ENCODE assay signal across 1 cellular context in the genomic region with DNA sequence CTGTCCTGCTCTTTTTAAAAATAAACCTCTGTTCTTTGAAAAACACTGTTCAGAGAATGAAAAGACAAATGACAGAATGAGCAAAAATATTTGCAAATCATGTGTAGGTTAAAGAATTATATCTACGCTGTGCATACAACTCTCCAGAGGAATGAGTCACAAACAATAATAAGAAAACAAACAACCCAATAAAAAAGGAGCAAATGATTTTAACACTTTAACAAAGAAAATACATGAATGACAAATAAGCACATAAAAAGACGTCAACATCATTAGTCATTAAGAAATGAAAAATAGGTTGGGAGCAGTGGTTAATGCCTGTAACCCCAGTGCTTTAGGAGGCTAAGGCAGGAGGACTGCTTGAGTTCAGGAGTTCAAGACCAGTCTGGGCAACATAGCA.
TF ChIP-seq lines count a peak whose summit lies in the region.

No MANE protein-coding gene starts in this region.

TF ChIP-seq in HEK293, 187 proteins besides CTCF, POLR2A, EP300 and RAD21 (continued from another document):
- TF ChIP-seq, protein P1, sequence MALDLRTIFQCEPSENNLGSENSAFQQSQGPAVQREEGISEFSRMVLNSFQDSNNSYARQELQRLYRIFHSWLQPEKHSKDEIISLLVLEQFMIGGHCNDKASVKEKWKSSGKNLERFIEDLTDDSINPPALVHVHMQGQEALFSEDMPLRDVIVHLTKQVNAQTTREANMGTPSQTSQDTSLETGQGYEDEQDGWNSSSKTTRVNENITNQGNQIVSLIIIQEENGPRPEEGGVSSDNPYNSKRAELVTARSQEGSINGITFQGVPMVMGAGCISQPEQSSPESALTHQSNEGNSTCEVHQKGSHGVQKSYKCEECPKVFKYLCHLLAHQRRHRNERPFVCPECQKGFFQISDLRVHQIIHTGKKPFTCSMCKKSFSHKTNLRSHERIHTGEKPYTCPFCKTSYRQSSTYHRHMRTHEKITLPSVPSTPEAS (tag by site-specific recombination; IDR thresholded peaks at IDR 0.05): 0 out of 2 replicates have a peak, but pooled peaks have one; percentile 27
- no peak for TF ChIP-seq SCRT1 (tag by site-specific recombination; IDR thresholded peaks at IDR 0.05; ENCODE audit: borderline replicate concordance)
- TF ChIP-seq, protein P2, sequence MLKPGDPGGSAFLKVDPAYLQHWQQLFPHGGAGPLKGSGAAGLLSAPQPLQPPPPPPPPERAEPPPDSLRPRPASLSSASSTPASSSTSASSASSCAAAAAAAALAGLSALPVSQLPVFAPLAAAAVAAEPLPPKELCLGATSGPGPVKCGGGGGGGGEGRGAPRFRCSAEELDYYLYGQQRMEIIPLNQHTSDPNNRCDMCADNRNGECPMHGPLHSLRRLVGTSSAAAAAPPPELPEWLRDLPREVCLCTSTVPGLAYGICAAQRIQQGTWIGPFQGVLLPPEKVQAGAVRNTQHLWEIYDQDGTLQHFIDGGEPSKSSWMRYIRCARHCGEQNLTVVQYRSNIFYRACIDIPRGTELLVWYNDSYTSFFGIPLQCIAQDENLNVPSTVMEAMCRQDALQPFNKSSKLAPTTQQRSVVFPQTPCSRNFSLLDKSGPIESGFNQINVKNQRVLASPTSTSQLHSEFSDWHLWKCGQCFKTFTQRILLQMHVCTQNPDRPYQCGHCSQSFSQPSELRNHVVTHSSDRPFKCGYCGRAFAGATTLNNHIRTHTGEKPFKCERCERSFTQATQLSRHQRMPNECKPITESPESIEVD (tag by site-specific recombination; IDR thresholded peaks at IDR 0.05): peak; percentile 76
- no peak for TF ChIP-seq KLF9 (tag by site-specific recombination; IDR thresholded peaks at IDR 0.05; ENCODE audit: low read depth)
- TF ChIP-seq ZNF548 (tag by site-specific recombination; IDR thresholded peaks at IDR 0.05): no peak
- TF ChIP-seq ZNF629 (tag by site-specific recombination; IDR thresholded peaks at IDR 0.05): peak; percentile 83
- no peak for TF ChIP-seq TCF7L2 (IDR thresholded peaks at IDR 0.05; ENCODE audit: borderline replicate concordance, low read depth, low read length)
- TF ChIP-seq, protein P3, sequence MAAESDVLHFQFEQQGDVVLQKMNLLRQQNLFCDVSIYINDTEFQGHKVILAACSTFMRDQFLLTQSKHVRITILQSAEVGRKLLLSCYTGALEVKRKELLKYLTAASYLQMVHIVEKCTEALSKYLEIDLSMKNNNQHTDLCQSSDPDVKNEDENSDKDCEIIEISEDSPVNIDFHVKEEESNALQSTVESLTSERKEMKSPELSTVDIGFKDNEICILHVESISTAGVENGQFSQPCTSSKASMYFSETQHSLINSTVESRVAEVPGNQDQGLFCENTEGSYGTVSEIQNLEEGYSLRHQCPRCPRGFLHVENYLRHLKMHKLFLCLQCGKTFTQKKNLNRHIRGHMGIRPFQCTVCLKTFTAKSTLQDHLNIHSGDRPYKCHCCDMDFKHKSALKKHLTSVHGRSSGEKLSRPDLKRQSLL (tag by site-specific recombination; IDR thresholded peaks at IDR 0.05): no peak
- TF ChIP-seq ZNF121 (tag by site-specific recombination; IDR thresholded peaks at IDR 0.05): no peak
- TF ChIP-seq, protein P4, sequence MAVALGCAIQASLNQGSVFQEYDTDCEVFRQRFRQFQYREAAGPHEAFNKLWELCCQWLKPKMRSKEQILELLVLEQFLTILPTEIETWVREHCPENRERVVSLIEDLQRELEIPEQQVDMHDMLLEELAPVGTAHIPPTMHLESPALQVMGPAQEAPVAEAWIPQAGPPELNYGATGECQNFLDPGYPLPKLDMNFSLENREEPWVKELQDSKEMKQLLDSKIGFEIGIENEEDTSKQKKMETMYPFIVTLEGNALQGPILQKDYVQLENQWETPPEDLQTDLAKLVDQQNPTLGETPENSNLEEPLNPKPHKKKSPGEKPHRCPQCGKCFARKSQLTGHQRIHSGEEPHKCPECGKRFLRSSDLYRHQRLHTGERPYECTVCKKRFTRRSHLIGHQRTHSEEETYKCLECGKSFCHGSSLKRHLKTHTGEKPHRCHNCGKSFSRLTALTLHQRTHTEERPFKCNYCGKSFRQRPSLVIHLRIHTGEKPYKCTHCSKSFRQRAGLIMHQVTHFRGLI (tag by site-specific recombination; IDR thresholded peaks at IDR 0.05): no peak
- no peak for TF ChIP-seq ZNF132 (tag by site-specific recombination; IDR thresholded peaks at IDR 0.05; ENCODE audit: borderline replicate concordance)
- TF ChIP-seq, protein P5, sequence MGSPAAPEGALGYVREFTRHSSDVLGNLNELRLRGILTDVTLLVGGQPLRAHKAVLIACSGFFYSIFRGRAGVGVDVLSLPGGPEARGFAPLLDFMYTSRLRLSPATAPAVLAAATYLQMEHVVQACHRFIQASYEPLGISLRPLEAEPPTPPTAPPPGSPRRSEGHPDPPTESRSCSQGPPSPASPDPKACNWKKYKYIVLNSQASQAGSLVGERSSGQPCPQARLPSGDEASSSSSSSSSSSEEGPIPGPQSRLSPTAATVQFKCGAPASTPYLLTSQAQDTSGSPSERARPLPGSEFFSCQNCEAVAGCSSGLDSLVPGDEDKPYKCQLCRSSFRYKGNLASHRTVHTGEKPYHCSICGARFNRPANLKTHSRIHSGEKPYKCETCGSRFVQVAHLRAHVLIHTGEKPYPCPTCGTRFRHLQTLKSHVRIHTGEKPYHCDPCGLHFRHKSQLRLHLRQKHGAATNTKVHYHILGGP (tag by site-specific recombination; IDR thresholded peaks at IDR 0.05): no peak
- TF ChIP-seq ZNF248 (tag by site-specific recombination; IDR thresholded peaks at IDR 0.05): no peak
- TF ChIP-seq KLF10 (tag by site-specific recombination; IDR thresholded peaks at IDR 0.05): no peak
- no peak for TF ChIP-seq ZNF701 (tag by site-specific recombination; IDR thresholded peaks at IDR 0.05)
- TF ChIP-seq, protein P6, sequence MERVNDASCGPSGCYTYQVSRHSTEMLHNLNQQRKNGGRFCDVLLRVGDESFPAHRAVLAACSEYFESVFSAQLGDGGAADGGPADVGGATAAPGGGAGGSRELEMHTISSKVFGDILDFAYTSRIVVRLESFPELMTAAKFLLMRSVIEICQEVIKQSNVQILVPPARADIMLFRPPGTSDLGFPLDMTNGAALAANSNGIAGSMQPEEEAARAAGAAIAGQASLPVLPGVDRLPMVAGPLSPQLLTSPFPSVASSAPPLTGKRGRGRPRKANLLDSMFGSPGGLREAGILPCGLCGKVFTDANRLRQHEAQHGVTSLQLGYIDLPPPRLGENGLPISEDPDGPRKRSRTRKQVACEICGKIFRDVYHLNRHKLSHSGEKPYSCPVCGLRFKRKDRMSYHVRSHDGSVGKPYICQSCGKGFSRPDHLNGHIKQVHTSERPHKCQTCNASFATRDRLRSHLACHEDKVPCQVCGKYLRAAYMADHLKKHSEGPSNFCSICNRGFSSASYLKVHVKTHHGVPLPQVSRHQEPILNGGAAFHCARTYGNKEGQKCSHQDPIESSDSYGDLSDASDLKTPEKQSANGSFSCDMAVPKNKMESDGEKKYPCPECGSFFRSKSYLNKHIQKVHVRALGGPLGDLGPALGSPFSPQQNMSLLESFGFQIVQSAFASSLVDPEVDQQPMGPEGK (tag by site-specific recombination; IDR thresholded peaks at IDR 0.05): 0 out of 2 replicates have a peak, but pooled peaks have one; percentile 36
- no peak for TF ChIP-seq ZNF473 (tag by site-specific recombination; IDR thresholded peaks at IDR 0.05)
- TF ChIP-seq ZSCAN30 (tag by site-specific recombination; IDR thresholded peaks at IDR 0.05): no peak
- TF ChIP-seq, protein P7, sequence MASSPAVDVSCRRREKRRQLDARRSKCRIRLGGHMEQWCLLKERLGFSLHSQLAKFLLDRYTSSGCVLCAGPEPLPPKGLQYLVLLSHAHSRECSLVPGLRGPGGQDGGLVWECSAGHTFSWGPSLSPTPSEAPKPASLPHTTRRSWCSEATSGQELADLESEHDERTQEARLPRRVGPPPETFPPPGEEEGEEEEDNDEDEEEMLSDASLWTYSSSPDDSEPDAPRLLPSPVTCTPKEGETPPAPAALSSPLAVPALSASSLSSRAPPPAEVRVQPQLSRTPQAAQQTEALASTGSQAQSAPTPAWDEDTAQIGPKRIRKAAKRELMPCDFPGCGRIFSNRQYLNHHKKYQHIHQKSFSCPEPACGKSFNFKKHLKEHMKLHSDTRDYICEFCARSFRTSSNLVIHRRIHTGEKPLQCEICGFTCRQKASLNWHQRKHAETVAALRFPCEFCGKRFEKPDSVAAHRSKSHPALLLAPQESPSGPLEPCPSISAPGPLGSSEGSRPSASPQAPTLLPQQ (tag by site-specific recombination; IDR thresholded peaks at IDR 0.05): no peak
- TF ChIP-seq ZNF302 (tag by site-specific recombination; IDR thresholded peaks at IDR 0.05; ENCODE audit: low read depth): no peak
- TF ChIP-seq, protein P8, sequence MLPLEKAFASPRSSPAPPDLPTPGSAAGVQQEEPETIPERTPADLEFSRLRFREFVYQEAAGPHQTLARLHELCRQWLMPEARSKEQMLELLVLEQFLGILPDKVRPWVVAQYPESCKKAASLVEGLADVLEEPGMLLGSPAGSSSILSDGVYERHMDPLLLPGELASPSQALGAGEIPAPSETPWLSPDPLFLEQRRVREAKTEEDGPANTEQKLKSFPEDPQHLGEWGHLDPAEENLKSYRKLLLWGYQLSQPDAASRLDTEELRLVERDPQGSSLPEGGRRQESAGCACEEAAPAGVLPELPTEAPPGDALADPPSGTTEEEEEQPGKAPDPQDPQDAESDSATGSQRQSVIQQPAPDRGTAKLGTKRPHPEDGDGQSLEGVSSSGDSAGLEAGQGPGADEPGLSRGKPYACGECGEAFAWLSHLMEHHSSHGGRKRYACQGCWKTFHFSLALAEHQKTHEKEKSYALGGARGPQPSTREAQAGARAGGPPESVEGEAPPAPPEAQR (tag by site-specific recombination; IDR thresholded peaks at IDR 0.05): no peak
